In the genomic region with DNA sequence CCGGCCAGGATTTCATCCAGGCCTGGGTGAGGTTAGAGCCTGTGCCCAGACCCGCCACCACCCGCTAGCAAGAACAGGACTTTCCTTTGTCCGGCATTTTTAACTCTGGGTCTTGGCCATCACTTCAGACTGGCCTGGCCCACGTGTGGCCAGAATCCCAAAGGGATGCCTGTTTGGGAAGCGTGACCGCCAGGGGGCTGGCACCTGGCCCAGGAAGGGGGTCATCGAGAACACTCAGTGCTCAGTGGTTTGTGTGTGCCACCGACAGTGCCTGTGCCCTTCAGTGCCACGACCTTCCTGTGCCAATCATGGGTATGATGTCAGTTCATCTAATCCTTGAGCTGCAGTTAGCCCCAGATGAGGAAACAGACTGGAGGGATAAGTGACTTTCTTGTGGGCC, we compare ENCODE assay signal across 12 cellular contexts.
DNase-seq lines count a peak whose midpoint lies in the region; ATAC-seq and TF ChIP-seq lines count a peak whose summit lies in the region.
"Had no signal": no experiment of that assay in that cellular context is flagged by ENCODE, and none has a peak within 500 bp of the region (broad histone marks: within the 10 kb centered on the region; RNA-seq: fewer than 3 reads in every experiment).

No MANE protein-coding gene starts in this region.

- WGBS in transverse colon (ENCODE audit: low coverage in 1 of 2), 2 donors, result 82% methylated on average over 10 of the region's 10 CpGs; no CpG with 5 or more reads in 1 of the 2 donors

- H3K27me3 ChIP-seq in transverse colon (no peaks in the 10 kb centered on the region), BE2C (no peaks in the 10 kb centered on the region)
- H3K27me3 ChIP-seq: SJCRH30 had no signal

- POLR2A ChIA-PET in RWPE1 (lab: Yijun Ruan, JAX; ENCODE audit: low non-redundant PET), result no interaction called here

- H3K4me1 ChIP-seq in transverse colon (peaks cover 58 to 83% (median 66%) of the 10 kb centered on the region in 4 donors), BE2C (peaks cover 73% of the 10 kb centered on the region)

- H3K27ac ChIP-seq in RWPE1, result peak overlapping the region; percentile 99
- H3K27ac ChIP-seq in transverse colon, result peak overlapping the region; percentile 75 to 87 (median 85)
- H3K27ac ChIP-seq: SJCRH30, WERI-Rb-1 had no signal

- no peaks in the 10 kb centered on the region for H3K36me3 ChIP-seq in transverse colon
- H3K36me3 ChIP-seq in BE2C, result peaks cover 6% of the 10 kb centered on the region
- H3K36me3 ChIP-seq: SJCRH30, WERI-Rb-1 had no signal

- H3K9me3 ChIP-seq in transverse colon (no peaks in the 10 kb centered on the region), BE2C (no peaks in the 10 kb centered on the region)
- H3K9me3 ChIP-seq: SJCRH30 had no signal

- DNase-seq in RWPE1 (ENCODE audit: low spot score) (no peak), globus pallidus (ENCODE audit: low spot score) (peak; percentile 64), nucleus accumbens (lab: John Stamatoyannopoulos, UW) (peak in 43 of 56 donors; percentile 18 to 79 (median 48)), transverse colon (no peak), NCI-H2107 (lab: John Stamatoyannopoulos, UW) (no peak), BE2C (no peak)
- DNase-seq: effector memory CD8-positive, alpha-beta T cell; H7; NCI-H1417; SJCRH30; WERI-Rb-1 had no signal

- intact Hi-C loops in transverse colon (cut with DNase I; ENCODE audit: low total_unique reads), result loop anchor here (10.0 kb wide), 1 partner anchor 79 kb away; no protein-coding TSS in a partner anchor

- H3K4me3 ChIP-seq in transverse colon (no peak overlapping the region), BE2C (ENCODE audit: low read depth, low read length) (no peak overlapping the region)
- H3K4me3 ChIP-seq: SJCRH30 had no signal

- TF ChIP-seq EP300 in transverse colon (IDR thresholded peaks at IDR 0.05; ENCODE audit: low read depth), result no peak

- TF ChIP-seq CTCF in RWPE1 (conservative IDR thresholded peaks at IDR 0.05; ENCODE audit: low read depth), result no peak
- no peak for TF ChIP-seq CTCF in transverse colon (IDR thresholded peaks at IDR 0.05)
- TF ChIP-seq CTCF in BE2C (IDR thresholded peaks at IDR 0.05; ENCODE audit: low read depth, low read length), result no peak

- CTCF ChIA-PET in RWPE1 (lab: Yijun Ruan, JAX), result no interaction called here

- ATAC-seq in GM21360 (IDR thresholded peaks at IDR 0.05; ENCODE audit: unreplicated experiment), result no peak
- ATAC-seq: effector memory CD8-positive, alpha-beta T cell had no signal

- in situ Hi-C loops in transverse colon (cut with MboI; ENCODE audit: low pct_ligation_motif_present in 1 of 4, low pct_unique_long_range_greater_than_20kb in 1 of 4, low sequenced_read_pairs in 3 of 4), result no loop called here

- TF ChIP-seq POLR2A in transverse colon (IDR thresholded peaks at IDR 0.05), result no peak

Comparison
In these comparisons a context has a peak if more than half of its experiments do, and no peak if none do; other contexts are left out.
1. DNase-seq: peak in globus pallidus (single experiment) and nucleus accumbens (43 of 56); none in RWPE1 (single experiment), transverse colon (single experiment), NCI-H2107 (single experiment) and BE2C (single experiment).